Comparison of ENCODE assay signal across 8 cellular contexts in the genomic region with DNA sequence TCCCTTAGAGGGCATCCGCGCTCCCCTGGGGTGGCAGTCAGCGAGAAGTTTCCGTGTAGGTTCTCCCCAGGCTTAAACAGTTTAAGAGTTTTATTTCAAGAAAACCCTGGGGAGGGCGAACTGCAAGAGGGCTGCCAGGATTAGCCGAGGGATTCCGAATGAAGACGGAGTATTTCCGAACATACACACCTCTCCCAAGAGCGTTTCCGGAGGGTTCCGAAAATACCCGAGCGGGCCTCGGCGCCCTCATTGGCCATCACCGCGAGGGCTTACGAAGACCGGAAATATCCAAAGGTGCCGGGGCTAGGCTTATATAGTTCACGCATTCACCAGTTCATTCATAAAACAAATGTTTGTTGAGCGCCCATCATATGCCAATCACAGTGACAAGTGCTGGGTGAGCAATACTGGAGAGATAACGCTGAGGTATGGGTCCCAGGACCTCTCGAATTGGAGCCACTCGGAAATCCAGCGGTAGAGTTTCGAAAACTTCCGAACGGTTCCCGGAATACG. TPM values are rescaled to one million over a fixed set of nuclear protein-coding genes. Genes with fewer than 3 reads are reported as not detected.
A peak's percentile ranks its signal among the peaks of the same experiment; 100 is the strongest.
DNase-seq lines count a peak whose midpoint lies in the region; ATAC-seq lines count a peak whose summit lies in the region.

No MANE protein-coding gene starts in this region.

- no peaks in the 10 kb centered on the region for H3K9me3 Mint-ChIP-seq in activated CD4-positive, alpha-beta T cell treated with anti-CD3 and anti-CD28 coated beads, Interleukin-2, amount 10 ng/mL, durations not matched to agents 7 days and 5 days

- H3K4me1 Mint-ChIP-seq in activated CD4-positive, alpha-beta T cell treated with anti-CD3 and anti-CD28 coated beads, Interleukin-2, amount 10 ng/mL, durations not matched to agents 7 days and 5 days = peaks cover 62% of the 10 kb centered on the region

- POLR2A ChIA-PET in activated CD4-positive, alpha-beta T cell treated with anti-CD3 and anti-CD28 coated beads, Interleukin-2, amount 10 ng/mL, durations not matched to agents 7 days and 5 days (lab: Charles Lee) = interaction anchor here (2.6 kb wide), 1 partner anchor 22 kb away, joined by 12 read pairs; the partner anchor contains the start of gene UBE2S

- H3K27me3 Mint-ChIP-seq in activated CD4-positive, alpha-beta T cell treated with anti-CD3 and anti-CD28 coated beads, Interleukin-2, amount 10 ng/mL, durations not matched to agents 7 days and 5 days = no peaks in the 10 kb centered on the region

- CTCF ChIA-PET in activated CD4-positive, alpha-beta T cell treated with anti-CD3 and anti-CD28 coated beads, Interleukin-2, amount 10 ng/mL, durations not matched to agents 7 days and 5 days (lab: Charles Lee) = interaction anchor here (0.9 to 1.1 kb wide), 2 partner anchors 12 to 84 kb away, joined by 3 to 5 read pairs; no protein-coding TSS in a partner anchor

- peak; percentile 90 to 92 for DNase-seq in AML-193 (lab: John Stamatoyannopoulos, UW)
- DNase-seq in NCI-H526 (lab: John Stamatoyannopoulos, UW) = peak; percentile 97 to 98
- DNase-seq in activated CD4-positive, alpha-beta T cell treated with anti-CD3 and anti-CD28 coated beads, Interleukin-2, amount 10 ng/mL, durations not matched to agents 7 days and 5 days = peak; percentile 98
- peak; percentile 97 for DNase-seq in dedifferentiated amniotic fluid mesenchymal stem cell (ENCODE audit: extremely low spot score)
- DNase-seq in left lobe of liver (ENCODE audit: low spot score) = peak; percentile 97
- DNase-seq in stimulated activated CD4-positive, alpha-beta T cell treated with anti-CD3 and anti-CD28 coated beads, Interleukin-1b, Interleukin-23, amount 100 ng/mL, for 48 hours = peak; percentile 95

- peak overlapping the region; percentile 99 for H3K4me3 Mint-ChIP-seq in activated CD4-positive, alpha-beta T cell treated with anti-CD3 and anti-CD28 coated beads, Interleukin-2, amount 10 ng/mL, durations not matched to agents 7 days and 5 days

- peak overlapping the region; percentile 96 for H3K27ac Mint-ChIP-seq in activated CD4-positive, alpha-beta T cell treated with anti-CD3 and anti-CD28 coated beads, Interleukin-2, amount 10 ng/mL, durations not matched to agents 7 days and 5 days

- ATAC-seq in GM19351 (IDR thresholded peaks at IDR 0.05; ENCODE audit: unreplicated experiment) (peak; percentile 41), HG03469 (IDR thresholded peaks at IDR 0.05; ENCODE audit: unreplicated experiment) (peak; percentile 35), left lobe of liver (peak; percentile 78)

- H3K36me3 Mint-ChIP-seq in activated CD4-positive, alpha-beta T cell treated with anti-CD3 and anti-CD28 coated beads, Interleukin-2, amount 10 ng/mL, durations not matched to agents 7 days and 5 days (ENCODE audit: low read depth) = peaks cover 53% of the 10 kb centered on the region

RNA-seq across cellular contexts. Expression of gene RPL28, which starts 0.4 kb away (rescaled TPM):
- total RNA-seq in activated CD4-positive, alpha-beta T cell treated with anti-CD3 and anti-CD28 coated beads, Interleukin-2, amount 10 ng/mL, durations not matched to agents 7 days and 5 days = 1,000 to 10,000 TPM; 3,109 to 3,457 TPM
- total RNA-seq in left lobe of liver = 515 TPM

RNA-seq across cellular contexts. Expression of gene TMEM238, which starts 1.2 kb away (rescaled TPM):
- total RNA-seq in activated CD4-positive, alpha-beta T cell treated with anti-CD3 and anti-CD28 coated beads, Interleukin-2, amount 10 ng/mL, durations not matched to agents 7 days and 5 days = 10 to 100 TPM; 20.6 to 29.8 TPM
- 26.6 TPM for total RNA-seq in left lobe of liver

RNA-seq across cellular contexts. Expression of gene TMEM190, which starts 8.7 kb away (rescaled TPM):
- not detected for total RNA-seq in activated CD4-positive, alpha-beta T cell treated with anti-CD3 and anti-CD28 coated beads, Interleukin-2, amount 10 ng/mL, durations not matched to agents 7 days and 5 days
- total RNA-seq in left lobe of liver = not detected

RNA-seq across cellular contexts. Expression of gene IL11, which starts 15.0 kb away (rescaled TPM):
- under 1 TPM; 0.27 TPM for total RNA-seq in activated CD4-positive, alpha-beta T cell treated with anti-CD3 and anti-CD28 coated beads, Interleukin-2, amount 10 ng/mL, durations not matched to agents 7 days and 5 days
- total RNA-seq in left lobe of liver = not detected

RNA-seq across cellular contexts. Expression of gene GARIN5B, which starts 22.2 kb away (rescaled TPM):
- total RNA-seq in activated CD4-positive, alpha-beta T cell treated with anti-CD3 and anti-CD28 coated beads, Interleukin-2, amount 10 ng/mL, durations not matched to agents 7 days and 5 days = not detected
- total RNA-seq in left lobe of liver = not detected

Comparison
In these comparisons a context has a peak if more than half of its experiments do, and no peak if none do; other contexts are left out.
1. Peak in every context shown above with its lines: DNase-seq and ATAC-seq.